Comparison of ENCODE assay signal across 22 cellular contexts in the genomic region with DNA sequence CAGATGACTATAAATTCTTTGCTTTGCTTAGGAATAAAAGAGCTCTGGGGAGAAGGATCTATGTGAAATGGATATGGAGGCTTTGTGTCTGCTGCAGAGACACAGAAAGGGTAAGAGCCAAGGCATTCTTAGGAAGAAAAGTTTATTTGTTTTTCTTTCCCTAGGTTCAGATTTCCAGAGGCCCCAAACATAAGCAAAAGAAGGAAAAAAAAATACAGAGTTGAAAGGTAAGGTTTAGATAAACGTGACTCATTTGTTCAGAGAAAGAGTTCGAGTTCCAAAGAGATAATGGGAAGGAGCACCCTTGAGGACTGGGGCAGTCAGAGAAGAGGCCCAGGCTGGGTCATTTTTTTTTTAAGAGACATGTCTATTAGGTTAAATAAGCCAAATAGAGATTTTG. TPM values are rescaled to one million over a fixed set of nuclear protein-coding genes. Genes with fewer than 3 reads are reported as not detected.
DNase-seq lines count a peak whose midpoint lies in the region; FAIRE-seq and TF ChIP-seq lines count a peak whose summit lies in the region.
"Had no signal": no experiment of that assay in that cellular context is flagged by ENCODE, and none has a peak within 500 bp of the region (broad histone marks: within the 10 kb centered on the region; RNA-seq: fewer than 3 reads in every experiment).

No MANE protein-coding gene starts in this region.

- no peak overlapping the region for H2BK20ac ChIP-seq in H9 (ENCODE audit: low read depth, low read length, poor library complexity, severe bottlenecking)

- H3K36me3 ChIP-seq in ACC112 (ENCODE audit: insufficient read depth, low read length) (no peaks in the 10 kb centered on the region), kidney (ENCODE audit: control insufficient read depth in 1 of 2, insufficient read depth in 2 of 2, low read length in 2 of 2) (no peaks in the 10 kb centered on the region), tibial artery (no peaks in the 10 kb centered on the region)
- H3K36me3 ChIP-seq: right atrium auricular region, uterus had no signal

- H3K18ac ChIP-seq in H9 (ENCODE audit: insufficient read length, low read depth, low read length), result no peak overlapping the region

- H3K4me3 Mint-ChIP-seq in H9 (no peak overlapping the region), nephron progenitor cell (peak overlapping the region; percentile 18)
- H3K4me3 Mint-ChIP-seq in activated T-helper 2 cell treated with anti-CD3 and anti-CD28 coated beads, Interferon-gamma antibody, Interleukin-2, Interleukin-4, amounts not matched to agents 10 μg/mL and 5 μg/mL and 100 μg/mL, durations not matched to agents 14 hours and 24 hours and 36 hours (ENCODE audit: low read depth), result no peak overlapping the region
- H3K4me3 Mint-ChIP-seq: activated CD4-positive, alpha-beta T cell treated with anti-CD3 and anti-CD28 coated beads, Interleukin-2, amount 10 ng/mL, durations not matched to agents 7 days and 5 days; T-helper 1 cell treated with Interleukin-12 subunit alpha and Interleukin-12 subunit beta and Interleukin-4 antibody, amounts not matched to agents 30 μg/mL and 1 μg/mL, for 36 hours had no signal

- H3K4me1 ChIP-seq in ACC112 (ENCODE audit: control insufficient read depth, insufficient read depth, low read length, unreplicated experiment) (peaks cover 28% of the 10 kb centered on the region), H9 (ENCODE audit: insufficient read depth, low read length) (no peaks in the 10 kb centered on the region), kidney (ENCODE audit: control insufficient read depth in 1 of 2, insufficient read depth in 1 of 2, low read depth in 1 of 2, low read length in 2 of 2) (no peaks in the 10 kb centered on the region), tibial artery (no peaks in the 10 kb centered on the region)
- H3K4me1 ChIP-seq: right atrium auricular region, uterus had no signal

- no peak overlapping the region for H4K5ac ChIP-seq in H9 (ENCODE audit: insufficient read length, low read depth, low read length)

- no peak overlapping the region for H3K23ac ChIP-seq in H9 (ENCODE audit: insufficient read length, low read depth, low read length)

- H3K56ac ChIP-seq in H9 (ENCODE audit: insufficient read length, low read depth, low read length), result no peak overlapping the region

- no peak overlapping the region for H3K4me2 ChIP-seq in H9 (ENCODE audit: insufficient read depth, insufficient read length, low read length)

- no peak overlapping the region for H4K91ac ChIP-seq in H9 (ENCODE audit: insufficient read length, low read depth, low read length)

- H3K4ac ChIP-seq in H9 (ENCODE audit: low read depth, low read length), result no peak overlapping the region

- H3K4me3 ChIP-seq in ACC112 (ENCODE audit: low read depth, low read length), result no peak overlapping the region
- no peak overlapping the region for H3K4me3 ChIP-seq in kidney (ENCODE audit: low read length in 2 of 2)
- H3K4me3 ChIP-seq in tibial artery, result no peak overlapping the region
- H3K4me3 ChIP-seq: GM12878, right atrium auricular region, uterus had no signal

- no peaks in the 10 kb centered on the region for H3K79me2 ChIP-seq in ACC112 (ENCODE audit: control insufficient read depth, insufficient read depth, low read length, unreplicated experiment)
- no peaks in the 10 kb centered on the region for H3K79me2 ChIP-seq in H9 (ENCODE audit: insufficient read depth, low read length)

- H3K27ac Mint-ChIP-seq in H9, result peak overlapping the region in 2 of 3 experiments; percentile 63 to 86; a peak in 3 of 7 replicates
- H3K27ac Mint-ChIP-seq in nephron progenitor cell, result peak overlapping the region; percentile 96
- H3K27ac Mint-ChIP-seq in activated T-helper 2 cell treated with anti-CD3 and anti-CD28 coated beads, Interferon-gamma antibody, Interleukin-2, Interleukin-4, amounts not matched to agents 10 μg/mL and 5 μg/mL and 100 μg/mL, durations not matched to agents 14 hours and 24 hours and 36 hours, result no peak overlapping the region
- H3K27ac Mint-ChIP-seq: activated CD4-positive, alpha-beta T cell treated with anti-CD3 and anti-CD28 coated beads, Interleukin-2, amount 10 ng/mL, durations not matched to agents 7 days and 5 days; T-helper 1 cell treated with Interleukin-12 subunit alpha and Interleukin-12 subunit beta and Interleukin-4 antibody, amounts not matched to agents 30 μg/mL and 1 μg/mL, for 36 hours had no signal

- H3K27me3 ChIP-seq in ACC112 (ENCODE audit: insufficient read depth, low read length) (no peaks in the 10 kb centered on the region), H9 (ENCODE audit: insufficient read depth, low read length) (no peaks in the 10 kb centered on the region), tibial artery (no peaks in the 10 kb centered on the region)
- H3K27me3 ChIP-seq: right atrium auricular region, uterus had no signal

- peak overlapping the region; percentile 25 for H3K27ac ChIP-seq in ACC112 (ENCODE audit: low read depth, low read length)
- no peak overlapping the region for H3K27ac ChIP-seq in H9 (ENCODE audit: insufficient read length, low read depth, low read length)
- no peak overlapping the region for H3K27ac ChIP-seq in kidney (ENCODE audit: low read depth in 2 of 2, low read length in 2 of 2)
- H3K27ac ChIP-seq in tibial artery, result no peak overlapping the region
- H3K27ac ChIP-seq: C4-2B, right atrium auricular region, uterus had no signal

- H2AFZ ChIP-seq in ACC112 (ENCODE audit: low read length, unreplicated experiment), result peak overlapping the region; percentile 36
- no peak overlapping the region for H2AFZ ChIP-seq in H9 (ENCODE audit: low read length)

- H4K20me1 ChIP-seq in H9 (ENCODE audit: control insufficient read depth, insufficient read depth, insufficient read length), result no peaks in the 10 kb centered on the region

- no peak overlapping the region for H3K9ac ChIP-seq in H9 (ENCODE audit: extremely low read depth, insufficient read length, low read length)
- no peak overlapping the region for H3K9ac ChIP-seq in kidney (ENCODE audit: low read length in 2 of 2)

- H2BK15ac ChIP-seq in H9 (ENCODE audit: low read depth, low read length), result no peak overlapping the region

- H3K79me1 ChIP-seq in H9 (ENCODE audit: insufficient read depth, low read depth, low read length, poor library complexity, severe bottlenecking), result no peaks in the 10 kb centered on the region

- H3K27me3 Mint-ChIP-seq in H9 (ENCODE audit: low read depth), result no peaks in the 10 kb centered on the region
- peaks cover 3% of the 10 kb centered on the region for H3K27me3 Mint-ChIP-seq in nephron progenitor cell (ENCODE audit: low read depth, poor library complexity)
- no peaks in the 10 kb centered on the region for H3K27me3 Mint-ChIP-seq in activated T-helper 2 cell treated with anti-CD3 and anti-CD28 coated beads, Interferon-gamma antibody, Interleukin-2, Interleukin-4, amounts not matched to agents 10 μg/mL and 5 μg/mL and 100 μg/mL, durations not matched to agents 14 hours and 24 hours and 36 hours (ENCODE audit: low read depth)
- H3K27me3 Mint-ChIP-seq: activated CD4-positive, alpha-beta T cell treated with anti-CD3 and anti-CD28 coated beads, Interleukin-2, amount 10 ng/mL, durations not matched to agents 7 days and 5 days had no signal

- no peaks in the 10 kb centered on the region for H3K9me3 ChIP-seq in H9 (ENCODE audit: control insufficient read depth, low read depth, low read length)
- no peaks in the 10 kb centered on the region for H3K9me3 ChIP-seq in kidney (ENCODE audit: control insufficient read depth in 1 of 2, low read length in 2 of 2)
- H3K9me3 ChIP-seq in tibial artery, result no peaks in the 10 kb centered on the region
- H3K9me3 ChIP-seq: right atrium auricular region, uterus had no signal

- H3K4me1 Mint-ChIP-seq in H9 (peaks cover 4 to 5% of the 10 kb centered on the region in 2 experiments), nephron progenitor cell (peaks cover 22% of the 10 kb centered on the region)
- no peaks in the 10 kb centered on the region for H3K4me1 Mint-ChIP-seq in activated T-helper 2 cell treated with anti-CD3 and anti-CD28 coated beads, Interferon-gamma antibody, Interleukin-2, Interleukin-4, amounts not matched to agents 10 μg/mL and 5 μg/mL and 100 μg/mL, durations not matched to agents 14 hours and 24 hours and 36 hours (ENCODE audit: low read depth)
- H3K4me1 Mint-ChIP-seq: activated CD4-positive, alpha-beta T cell treated with anti-CD3 and anti-CD28 coated beads, Interleukin-2, amount 10 ng/mL, durations not matched to agents 7 days and 5 days had no signal

- H3K23me2 ChIP-seq in H9 (ENCODE audit: insufficient read length, low read depth, low read length, poor library complexity, severe bottlenecking), result no peaks in the 10 kb centered on the region

- no peak overlapping the region for H2BK5ac ChIP-seq in H9 (ENCODE audit: insufficient read length, low read length)

- no peak overlapping the region for H2BK120ac ChIP-seq in H9 (ENCODE audit: low read depth, low read length, poor library complexity, severe bottlenecking)

- H4K8ac ChIP-seq in H9 (replicated peaks; ENCODE audit: insufficient read length, low read depth, low read length), result no peak overlapping the region

- H3K14ac ChIP-seq in H9 (ENCODE audit: insufficient read depth, low read length), result no peak overlapping the region

- no peak for FAIRE-seq in kidney (lab: Jason Lieb, UNC)
- FAIRE-seq: GM12878 had no signal

- WGBS in H9 (ENCODE audit: extremely low coverage, insufficient read length, low lambda C conversion rate), result no CpG with 5 or more reads among the region's 2 CpGs

- no peak overlapping the region for H2BK12ac ChIP-seq in H9 (ENCODE audit: insufficient read length, low read depth, low read length)

- intact Hi-C loops in kidney (cut with DNase I), result no loop called here
- intact Hi-C loops in tibial artery (cut with DNase I; ENCODE audit: low total_unique reads), result no loop called here
- intact Hi-C loops in activated T-helper 2 cell treated with anti-CD3 and anti-CD28 coated beads, Interferon-gamma antibody, Interleukin-2, Interleukin-4, amounts not matched to agents 10 μg/mL and 5 μg/mL and 100 μg/mL, durations not matched to agents 14 hours and 24 hours and 36 hours (cut with micrococcal nuclease), result no loop called here

- no peak overlapping the region for H2AK5ac ChIP-seq in H9 (ENCODE audit: insufficient read length, low read length)

- no peak for DNase-seq in H9
- peak; percentile 65 for DNase-seq in fibroblast of gingiva (ENCODE audit: low read depth)
- no peak for DNase-seq in nephron progenitor cell
- DNase-seq in kidney, result no peak
- no peak for DNase-seq in NCI-H1105 (lab: John Stamatoyannopoulos, UW)
- no peak for DNase-seq in tibial artery
- DNase-seq in activated T-helper 2 cell treated with anti-CD3 and anti-CD28 coated beads, Interferon-gamma antibody, Interleukin-2, Interleukin-4, amounts not matched to agents 10 μg/mL and 5 μg/mL and 100 μg/mL, durations not matched to agents 14 hours and 24 hours and 36 hours (ENCODE audit: low spot score), result no peak
- DNase-seq: activated CD4-positive, alpha-beta T cell treated with anti-CD3 and anti-CD28 coated beads, Interleukin-2, amount 10 ng/mL, durations not matched to agents 7 days and 5 days; activated gamma-delta T cell; DMS 273 treated with DMSO at 0.1 percent for 48 hours; Karpas-422; left colon; NCI-H2081 treated with DMSO at 0.1 percent for 48 hours; stimulated activated CD4-positive, alpha-beta T cell treated with anti-CD3 and anti-CD28 coated beads, Interleukin-15, amount 100 ng/mL, for 24 hours; substantia nigra; uterus had no signal

- no peak overlapping the region for H3T11ph ChIP-seq in H9 (ENCODE audit: low read length)

- H3K9me3 Mint-ChIP-seq in H9 (peaks cover under 1 to 2% of the 10 kb centered on the region in 2 experiments; a peak in 2 of 5 replicates), nephron progenitor cell (no peaks in the 10 kb centered on the region)
- H3K9me3 Mint-ChIP-seq in activated T-helper 2 cell treated with anti-CD3 and anti-CD28 coated beads, Interferon-gamma antibody, Interleukin-2, Interleukin-4, amounts not matched to agents 10 μg/mL and 5 μg/mL and 100 μg/mL, durations not matched to agents 14 hours and 24 hours and 36 hours, result no peaks in the 10 kb centered on the region
- H3K9me3 Mint-ChIP-seq: activated CD4-positive, alpha-beta T cell treated with anti-CD3 and anti-CD28 coated beads, Interleukin-2, amount 10 ng/mL, durations not matched to agents 7 days and 5 days; T-helper 1 cell treated with Interleukin-12 subunit alpha and Interleukin-12 subunit beta and Interleukin-4 antibody, amounts not matched to agents 30 μg/mL and 1 μg/mL, for 36 hours had no signal

- no peak for TF ChIP-seq CTCF in H9 (conservative IDR thresholded peaks at IDR 0.05)
- no peak for TF ChIP-seq CTCF in nephron progenitor cell (IDR thresholded peaks at IDR 0.05)
- TF ChIP-seq CTCF in kidney (IDR thresholded peaks at IDR 0.05; ENCODE audit: borderline replicate concordance, extremely low read depth, insufficient read depth), result no peak
- no peak for TF ChIP-seq CTCF in tibial artery (IDR thresholded peaks at IDR 0.05)

- H3K36me3 Mint-ChIP-seq in H9 (ENCODE audit: insufficient read depth in 1 of 3, low read depth in 3 of 3), result peaks cover 0 to 1% (median under 1%) of the 10 kb centered on the region in 3 experiments; a peak in 2 of 7 replicates
- no peaks in the 10 kb centered on the region for H3K36me3 Mint-ChIP-seq in nephron progenitor cell (ENCODE audit: low read depth)
- H3K36me3 Mint-ChIP-seq in activated T-helper 2 cell treated with anti-CD3 and anti-CD28 coated beads, Interferon-gamma antibody, Interleukin-2, Interleukin-4, amounts not matched to agents 10 μg/mL and 5 μg/mL and 100 μg/mL, durations not matched to agents 14 hours and 24 hours and 36 hours (ENCODE audit: low read depth), result no peaks in the 10 kb centered on the region

RNA-seq across cellular contexts. Expression of a gene that starts 27.4 kb away (rescaled TPM):
- not detected in 2 replicates for total RNA-seq in H9 (2021)
- 0.76 TPM for total RNA-seq in kidney
- 0.86 TPM for polyA plus RNA-seq in kidney (ENCODE audit: insufficient read depth, low read depth, low replicate concordance)
- total RNA-seq in activated T-helper 2 cell treated with anti-CD3 and anti-CD28 coated beads, Interferon-gamma antibody, Interleukin-2, Interleukin-4, amounts not matched to agents 10 μg/mL and 5 μg/mL and 100 μg/mL, durations not matched to agents 14 hours and 24 hours and 36 hours, result not detected in 2 replicates
- total RNA-seq: activated CD4-positive, alpha-beta T cell treated with anti-CD3 and anti-CD28 coated beads, Interleukin-2, amount 10 ng/mL, durations not matched to agents 7 days and 5 days; GM12878; SK-MEL-5 had no signal
- polyA plus RNA-seq: GM12878 had no signal
